In the genomic region with DNA sequence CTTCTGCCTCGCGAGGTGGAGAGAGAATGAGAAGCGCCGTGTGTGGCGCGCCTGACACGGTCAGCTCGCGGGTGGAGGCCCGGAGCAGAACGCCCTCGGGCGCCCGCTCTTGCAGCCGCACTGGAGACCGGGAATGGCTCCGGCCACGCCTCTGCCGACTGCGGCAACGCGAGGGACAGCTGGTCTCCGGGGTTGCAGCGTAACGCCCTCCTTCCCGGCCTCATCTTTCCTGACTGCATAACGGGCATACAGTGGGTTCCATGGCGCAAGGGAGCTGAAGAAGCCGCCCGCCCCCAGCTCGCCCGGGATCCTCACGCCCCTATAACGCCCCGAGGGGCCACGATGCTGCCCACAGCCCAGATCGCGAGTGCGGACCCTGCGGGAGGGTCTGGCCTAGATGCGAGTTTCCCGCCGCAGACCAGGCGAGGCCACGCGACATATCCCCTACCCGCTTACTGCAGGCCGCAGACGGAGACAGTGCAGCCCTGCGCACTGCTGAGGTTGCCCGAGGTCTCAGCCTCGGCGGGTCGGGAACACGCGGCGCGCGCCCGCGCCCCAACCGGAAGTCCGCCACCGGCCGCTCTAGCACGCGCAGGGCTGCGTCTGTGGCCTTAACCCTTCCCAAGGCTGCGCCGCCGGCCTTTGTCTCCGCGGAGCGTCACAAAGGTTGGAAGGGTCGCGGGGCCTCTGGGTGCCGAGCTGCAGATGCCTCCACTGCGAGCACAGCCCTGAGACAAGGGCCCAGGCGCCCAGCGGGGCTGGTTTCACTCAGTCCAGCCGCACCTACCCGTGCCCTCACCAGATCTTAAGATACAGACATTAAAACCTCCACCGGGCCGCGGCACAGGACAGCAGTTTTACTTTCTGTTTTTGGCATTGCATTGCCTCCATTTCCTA, we compare ENCODE assay signal across 1 cellular context.
TF ChIP-seq lines count a peak whose summit lies in the region.

No MANE protein-coding gene starts in this region.

TF ChIP-seq in K562, 482 proteins besides CTCF, POLR2A, EP300 and RAD21 (continued from another document and continues in another):
- TF ChIP-seq, protein P1, sequence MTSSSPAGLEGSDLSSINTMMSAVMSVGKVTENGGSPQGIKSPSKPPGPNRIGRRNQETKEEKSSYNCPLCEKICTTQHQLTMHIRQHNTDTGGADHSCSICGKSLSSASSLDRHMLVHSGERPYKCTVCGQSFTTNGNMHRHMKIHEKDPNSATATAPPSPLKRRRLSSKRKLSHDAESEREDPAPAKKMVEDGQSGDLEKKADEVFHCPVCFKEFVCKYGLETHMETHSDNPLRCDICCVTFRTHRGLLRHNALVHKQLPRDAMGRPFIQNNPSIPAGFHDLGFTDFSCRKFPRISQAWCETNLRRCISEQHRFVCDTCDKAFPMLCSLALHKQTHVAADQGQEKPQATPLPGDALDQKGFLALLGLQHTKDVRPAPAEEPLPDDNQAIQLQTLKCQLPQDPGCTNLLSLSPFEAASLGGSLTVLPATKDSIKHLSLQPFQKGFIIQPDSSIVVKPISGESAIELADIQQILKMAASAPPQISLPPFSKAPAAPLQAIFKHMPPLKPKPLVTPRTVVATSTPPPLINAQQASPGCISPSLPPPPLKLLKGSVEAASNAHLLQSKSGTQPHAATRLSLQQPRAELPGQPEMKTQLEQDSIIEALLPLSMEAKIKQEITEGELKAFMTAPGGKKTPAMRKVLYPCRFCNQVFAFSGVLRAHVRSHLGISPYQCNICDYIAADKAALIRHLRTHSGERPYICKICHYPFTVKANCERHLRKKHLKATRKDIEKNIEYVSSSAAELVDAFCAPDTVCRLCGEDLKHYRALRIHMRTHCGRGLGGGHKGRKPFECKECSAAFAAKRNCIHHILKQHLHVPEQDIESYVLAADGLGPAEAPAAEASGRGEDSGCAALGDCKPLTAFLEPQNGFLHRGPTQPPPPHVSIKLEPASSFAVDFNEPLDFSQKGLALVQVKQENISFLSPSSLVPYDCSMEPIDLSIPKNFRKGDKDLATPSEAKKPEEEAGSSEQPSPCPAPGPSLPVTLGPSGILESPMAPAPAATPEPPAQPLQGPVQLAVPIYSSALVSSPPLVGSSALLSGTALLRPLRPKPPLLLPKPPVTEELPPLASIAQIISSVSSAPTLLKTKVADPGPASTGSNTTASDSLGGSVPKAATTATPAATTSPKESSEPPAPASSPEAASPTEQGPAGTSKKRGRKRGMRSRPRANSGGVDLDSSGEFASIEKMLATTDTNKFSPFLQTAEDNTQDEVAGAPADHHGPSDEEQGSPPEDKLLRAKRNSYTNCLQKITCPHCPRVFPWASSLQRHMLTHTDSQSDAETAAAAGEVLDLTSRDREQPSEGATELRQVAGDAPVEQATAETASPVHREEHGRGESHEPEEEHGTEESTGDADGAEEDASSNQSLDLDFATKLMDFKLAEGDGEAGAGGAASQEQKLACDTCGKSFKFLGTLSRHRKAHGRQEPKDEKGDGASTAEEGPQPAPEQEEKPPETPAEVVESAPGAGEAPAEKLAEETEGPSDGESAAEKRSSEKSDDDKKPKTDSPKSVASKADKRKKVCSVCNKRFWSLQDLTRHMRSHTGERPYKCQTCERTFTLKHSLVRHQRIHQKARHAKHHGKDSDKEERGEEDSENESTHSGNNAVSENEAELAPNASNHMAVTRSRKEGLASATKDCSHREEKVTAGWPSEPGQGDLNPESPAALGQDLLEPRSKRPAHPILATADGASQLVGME (CRISPR knock-in tag; IDR thresholded peaks at IDR 0.05) = peak; percentile 64; the same call in 1 of the 2 replicates
- TF ChIP-seq CBX1 (IDR thresholded peaks at IDR 0.05; ENCODE audit: low read depth) = peak; percentile 96
- no peak for TF ChIP-seq PTRF (tag; IDR thresholded peaks at IDR 0.05)
- no peak for TF ChIP-seq ZNF23 (CRISPR knock-in tag; IDR thresholded peaks at IDR 0.05)
- TF ChIP-seq ZNF224 (CRISPR knock-in tag; IDR thresholded peaks at IDR 0.05) = 0 out of 2 replicates have a peak, but pooled peaks have one; percentile 67
- no peak for TF ChIP-seq KLF16 (IDR thresholded peaks at IDR 0.05)
- TF ChIP-seq RBM17 (IDR thresholded peaks at IDR 0.05; ENCODE audit: borderline replicate concordance, low read depth, low read length) = no peak
- TF ChIP-seq CBFA2T3 (IDR thresholded peaks at IDR 0.05) = peak; percentile 24; the same call in 1 of the 2 replicates
- TF ChIP-seq ZNF239 (CRISPR knock-in tag; IDR thresholded peaks at IDR 0.05) = peak; percentile 15; the same call in 1 of the 2 replicates
- peak; percentile 95 for TF ChIP-seq CCNT2 (IDR thresholded peaks at IDR 0.05; ENCODE audit: borderline replicate concordance, extremely low read depth, insufficient read length, low read depth, low read length)
- TF ChIP-seq SMC3 (conservative IDR thresholded peaks at IDR 0.05; ENCODE audit: insufficient read depth, low read depth, low read length) = 0 out of 2 replicates have a peak, but pooled peaks have one; percentile 8
- peak; percentile 39 for TF ChIP-seq NEUROD1 (IDR thresholded peaks at IDR 0.05; ENCODE audit: borderline replicate concordance, low read depth, low read length, partially characterized antibody)
- no peak for TF ChIP-seq COPS2 (conservative IDR thresholded peaks at IDR 0.05)
- no peak for TF ChIP-seq NFYB (IDR thresholded peaks at IDR 0.05; ENCODE audit: extremely low read depth, insufficient read length)
- TF ChIP-seq KAT7 (CRISPR knock-in tag; IDR thresholded peaks at IDR 0.05; ENCODE audit: borderline replicate concordance) = peak; percentile 99; the same call in 1 of the 2 replicates
- TF ChIP-seq MTF1 (CRISPR knock-in tag; IDR thresholded peaks at IDR 0.05; ENCODE audit: borderline replicate concordance) = no peak
- TF ChIP-seq, protein P2, sequence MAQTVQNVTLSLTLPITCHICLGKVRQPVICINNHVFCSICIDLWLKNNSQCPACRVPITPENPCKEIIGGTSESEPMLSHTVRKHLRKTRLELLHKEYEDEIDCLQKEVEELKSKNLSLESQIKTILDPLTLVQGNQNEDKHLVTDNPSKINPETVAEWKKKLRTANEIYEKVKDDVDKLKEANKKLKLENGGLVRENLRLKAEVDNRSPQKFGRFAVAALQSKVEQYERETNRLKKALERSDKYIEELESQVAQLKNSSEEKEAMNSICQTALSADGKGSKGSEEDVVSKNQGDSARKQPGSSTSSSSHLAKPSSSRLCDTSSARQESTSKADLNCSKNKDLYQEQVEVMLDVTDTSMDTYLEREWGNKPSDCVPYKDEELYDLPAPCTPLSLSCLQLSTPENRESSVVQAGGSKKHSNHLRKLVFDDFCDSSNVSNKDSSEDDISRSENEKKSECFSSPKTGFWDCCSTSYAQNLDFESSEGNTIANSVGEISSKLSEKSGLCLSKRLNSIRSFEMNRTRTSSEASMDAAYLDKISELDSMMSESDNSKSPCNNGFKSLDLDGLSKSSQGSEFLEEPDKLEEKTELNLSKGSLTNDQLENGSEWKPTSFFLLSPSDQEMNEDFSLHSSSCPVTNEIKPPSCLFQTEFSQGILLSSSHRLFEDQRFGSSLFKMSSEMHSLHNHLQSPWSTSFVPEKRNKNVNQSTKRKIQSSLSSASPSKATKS (CRISPR knock-in tag; IDR thresholded peaks at IDR 0.05) = no peak
- peak; percentile 97 for TF ChIP-seq SP2 (IDR thresholded peaks at IDR 0.05; ENCODE audit: extremely low read depth, low read depth, low read length, poor library complexity, severe bottlenecking)
- TF ChIP-seq ILK (tag; IDR thresholded peaks at IDR 0.05; ENCODE audit: borderline replicate concordance, low read depth) = no peak
- TF ChIP-seq BRF1 (IDR thresholded peaks at IDR 0.05; ENCODE audit: borderline replicate concordance, extremely low read depth, insufficient read length) = no peak
- TF ChIP-seq, protein P3, sequence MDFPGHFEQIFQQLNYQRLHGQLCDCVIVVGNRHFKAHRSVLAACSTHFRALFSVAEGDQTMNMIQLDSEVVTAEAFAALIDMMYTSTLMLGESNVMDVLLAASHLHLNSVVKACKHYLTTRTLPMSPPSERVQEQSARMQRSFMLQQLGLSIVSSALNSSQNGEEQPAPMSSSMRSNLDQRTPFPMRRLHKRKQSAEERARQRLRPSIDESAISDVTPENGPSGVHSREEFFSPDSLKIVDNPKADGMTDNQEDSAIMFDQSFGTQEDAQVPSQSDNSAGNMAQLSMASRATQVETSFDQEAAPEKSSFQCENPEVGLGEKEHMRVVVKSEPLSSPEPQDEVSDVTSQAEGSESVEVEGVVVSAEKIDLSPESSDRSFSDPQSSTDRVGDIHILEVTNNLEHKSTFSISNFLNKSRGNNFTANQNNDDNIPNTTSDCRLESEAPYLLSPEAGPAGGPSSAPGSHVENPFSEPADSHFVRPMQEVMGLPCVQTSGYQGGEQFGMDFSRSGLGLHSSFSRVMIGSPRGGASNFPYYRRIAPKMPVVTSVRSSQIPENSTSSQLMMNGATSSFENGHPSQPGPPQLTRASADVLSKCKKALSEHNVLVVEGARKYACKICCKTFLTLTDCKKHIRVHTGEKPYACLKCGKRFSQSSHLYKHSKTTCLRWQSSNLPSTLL (IDR thresholded peaks at IDR 0.05) = no peak
- TF ChIP-seq U2AF2 (optimal IDR thresholded peaks at IDR 0.05; ENCODE audit: low read depth, low read length) = no peak
- TF ChIP-seq, protein P4, sequence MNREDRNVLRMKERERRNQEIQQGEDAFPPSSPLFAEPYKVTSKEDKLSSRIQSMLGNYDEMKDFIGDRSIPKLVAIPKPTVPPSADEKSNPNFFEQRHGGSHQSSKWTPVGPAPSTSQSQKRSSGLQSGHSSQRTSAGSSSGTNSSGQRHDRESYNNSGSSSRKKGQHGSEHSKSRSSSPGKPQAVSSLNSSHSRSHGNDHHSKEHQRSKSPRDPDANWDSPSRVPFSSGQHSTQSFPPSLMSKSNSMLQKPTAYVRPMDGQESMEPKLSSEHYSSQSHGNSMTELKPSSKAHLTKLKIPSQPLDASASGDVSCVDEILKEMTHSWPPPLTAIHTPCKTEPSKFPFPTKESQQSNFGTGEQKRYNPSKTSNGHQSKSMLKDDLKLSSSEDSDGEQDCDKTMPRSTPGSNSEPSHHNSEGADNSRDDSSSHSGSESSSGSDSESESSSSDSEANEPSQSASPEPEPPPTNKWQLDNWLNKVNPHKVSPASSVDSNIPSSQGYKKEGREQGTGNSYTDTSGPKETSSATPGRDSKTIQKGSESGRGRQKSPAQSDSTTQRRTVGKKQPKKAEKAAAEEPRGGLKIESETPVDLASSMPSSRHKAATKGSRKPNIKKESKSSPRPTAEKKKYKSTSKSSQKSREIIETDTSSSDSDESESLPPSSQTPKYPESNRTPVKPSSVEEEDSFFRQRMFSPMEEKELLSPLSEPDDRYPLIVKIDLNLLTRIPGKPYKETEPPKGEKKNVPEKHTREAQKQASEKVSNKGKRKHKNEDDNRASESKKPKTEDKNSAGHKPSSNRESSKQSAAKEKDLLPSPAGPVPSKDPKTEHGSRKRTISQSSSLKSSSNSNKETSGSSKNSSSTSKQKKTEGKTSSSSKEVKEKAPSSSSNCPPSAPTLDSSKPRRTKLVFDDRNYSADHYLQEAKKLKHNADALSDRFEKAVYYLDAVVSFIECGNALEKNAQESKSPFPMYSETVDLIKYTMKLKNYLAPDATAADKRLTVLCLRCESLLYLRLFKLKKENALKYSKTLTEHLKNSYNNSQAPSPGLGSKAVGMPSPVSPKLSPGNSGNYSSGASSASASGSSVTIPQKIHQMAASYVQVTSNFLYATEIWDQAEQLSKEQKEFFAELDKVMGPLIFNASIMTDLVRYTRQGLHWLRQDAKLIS (CRISPR knock-in tag; IDR thresholded peaks at IDR 0.05) = peak; percentile 89
- TF ChIP-seq, protein P5, sequence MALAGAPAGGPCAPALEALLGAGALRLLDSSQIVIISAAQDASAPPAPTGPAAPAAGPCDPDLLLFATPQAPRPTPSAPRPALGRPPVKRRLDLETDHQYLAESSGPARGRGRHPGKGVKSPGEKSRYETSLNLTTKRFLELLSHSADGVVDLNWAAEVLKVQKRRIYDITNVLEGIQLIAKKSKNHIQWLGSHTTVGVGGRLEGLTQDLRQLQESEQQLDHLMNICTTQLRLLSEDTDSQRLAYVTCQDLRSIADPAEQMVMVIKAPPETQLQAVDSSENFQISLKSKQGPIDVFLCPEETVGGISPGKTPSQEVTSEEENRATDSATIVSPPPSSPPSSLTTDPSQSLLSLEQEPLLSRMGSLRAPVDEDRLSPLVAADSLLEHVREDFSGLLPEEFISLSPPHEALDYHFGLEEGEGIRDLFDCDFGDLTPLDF (CRISPR knock-in tag; IDR thresholded peaks at IDR 0.05) = no peak
- TF ChIP-seq, protein P6, sequence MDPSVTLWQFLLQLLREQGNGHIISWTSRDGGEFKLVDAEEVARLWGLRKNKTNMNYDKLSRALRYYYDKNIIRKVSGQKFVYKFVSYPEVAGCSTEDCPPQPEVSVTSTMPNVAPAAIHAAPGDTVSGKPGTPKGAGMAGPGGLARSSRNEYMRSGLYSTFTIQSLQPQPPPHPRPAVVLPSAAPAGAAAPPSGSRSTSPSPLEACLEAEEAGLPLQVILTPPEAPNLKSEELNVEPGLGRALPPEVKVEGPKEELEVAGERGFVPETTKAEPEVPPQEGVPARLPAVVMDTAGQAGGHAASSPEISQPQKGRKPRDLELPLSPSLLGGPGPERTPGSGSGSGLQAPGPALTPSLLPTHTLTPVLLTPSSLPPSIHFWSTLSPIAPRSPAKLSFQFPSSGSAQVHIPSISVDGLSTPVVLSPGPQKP (CRISPR knock-in tag; IDR thresholded peaks at IDR 0.05) = no peak
- TF ChIP-seq, protein P7, sequence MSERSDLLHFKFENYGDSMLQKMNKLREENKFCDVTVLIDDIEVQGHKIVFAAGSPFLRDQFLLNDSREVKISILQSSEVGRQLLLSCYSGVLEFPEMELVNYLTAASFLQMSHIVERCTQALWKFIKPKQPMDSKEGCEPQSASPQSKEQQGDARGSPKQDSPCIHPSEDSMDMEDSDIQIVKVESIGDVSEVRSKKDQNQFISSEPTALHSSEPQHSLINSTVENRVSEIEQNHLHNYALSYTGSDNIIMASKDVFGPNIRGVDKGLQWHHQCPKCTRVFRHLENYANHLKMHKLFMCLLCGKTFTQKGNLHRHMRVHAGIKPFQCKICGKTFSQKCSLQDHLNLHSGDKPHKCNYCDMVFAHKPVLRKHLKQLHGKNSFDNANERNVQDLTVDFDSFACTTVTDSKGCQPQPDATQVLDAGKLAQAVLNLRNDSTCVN (CRISPR knock-in tag; IDR thresholded peaks at IDR 0.05) = no peak
- no peak for TF ChIP-seq EGR1 (conservative IDR thresholded peaks at IDR 0.05)
- peak; percentile 59 for TF ChIP-seq DACH1 (IDR thresholded peaks at IDR 0.05; ENCODE audit: partially characterized antibody)
- TF ChIP-seq ZNF174 (CRISPR knock-in tag; IDR thresholded peaks at IDR 0.05) = no peak
- no peak; the same call in 1 of the 2 replicates for TF ChIP-seq ZEB2 (IDR thresholded peaks at IDR 0.05)
- peak; percentile 94 for TF ChIP-seq TAF1 (IDR thresholded peaks at IDR 0.05; ENCODE audit: control insufficient read depth, extremely low read depth, insufficient read depth, low read length, severe bottlenecking)
- TF ChIP-seq ESRRB (CRISPR knock-in tag; IDR thresholded peaks at IDR 0.05; ENCODE audit: borderline replicate concordance) = no peak
- no peak for TF ChIP-seq ZNF232 (CRISPR knock-in tag; IDR thresholded peaks at IDR 0.05)
- TF ChIP-seq NFRKB (IDR thresholded peaks at IDR 0.05; ENCODE audit: low read depth) = peak; percentile 69; the same call in 1 of the 2 replicates
- TF ChIP-seq TCFL5 (CRISPR knock-in tag; conservative IDR thresholded peaks at IDR 0.05) = no peak
- TF ChIP-seq CBX2 (IDR thresholded peaks at IDR 0.05; ENCODE audit: insufficient read depth, low read length, poor library complexity, severe bottlenecking) = no peak
- peak; percentile 86 for TF ChIP-seq SMAD4 (CRISPR knock-in tag; conservative IDR thresholded peaks at IDR 0.05)
- no peak for TF ChIP-seq ZNF311 (CRISPR knock-in tag; IDR thresholded peaks at IDR 0.05)
- no peak; the same call in 1 of the 2 replicates for TF ChIP-seq ZNF644 (tag; IDR thresholded peaks at IDR 0.05; ENCODE audit: low read depth)
- TF ChIP-seq CHD4 (IDR thresholded peaks at IDR 0.05; ENCODE audit: insufficient read depth, insufficient replicate concordance, low read depth, low read length, poor library complexity, severe bottlenecking) = peak; percentile 36
